In genomic region chr11:118911113-118911879, GRCh38 we compare ENCODE assay signal across 9 cellular contexts. TPM values are rescaled to one million over a fixed set of nuclear protein-coding genes. Genes with fewer than 3 reads are reported as not detected.
DNase-seq lines count a peak whose midpoint lies in the region; ATAC-seq and TF ChIP-seq lines count a peak whose summit lies in the region.
"Had no signal": no experiment of that assay in that cellular context is flagged by ENCODE, and none has a peak within 500 bp of the region (broad histone marks: within the 10 kb centered on the region; RNA-seq: fewer than 3 reads in every experiment).

No MANE protein-coding gene starts in this region.

- no peaks in the 10 kb centered on the region for H3K27me3 Mint-ChIP-seq in CD4-positive, CD25-positive, alpha-beta regulatory T cell

- H3K4me1 Mint-ChIP-seq in CD4-positive, CD25-positive, alpha-beta regulatory T cell = peaks cover 0 to 93% (median 48%) of the 10 kb centered on the region in 4 donors

- H3K36me3 Mint-ChIP-seq in CD4-positive, CD25-positive, alpha-beta regulatory T cell = peaks cover 18% of the 10 kb centered on the region

- peak overlapping the region; percentile 80 to 93 (median 88) for H3K4me3 Mint-ChIP-seq in CD4-positive, CD25-positive, alpha-beta regulatory T cell

- no peaks in the 10 kb centered on the region for H3K27me3 ChIP-seq in CD4-positive, CD25-positive, alpha-beta regulatory T cell (ENCODE audit: control insufficient read depth, insufficient read depth, low read length)
- H3K27me3 ChIP-seq in colonic mucosa (no peaks in the 10 kb centered on the region), muscle layer of duodenum (ENCODE audit: low read depth, low read length) (no peaks in the 10 kb centered on the region)

- intact Hi-C loops in colonic mucosa (cut with DNase I) = no loop called here

- H3K4me3 ChIP-seq in CD4-positive, CD25-positive, alpha-beta regulatory T cell (ENCODE audit: low read depth, low read length) = peak overlapping the region; percentile 44
- H3K4me3 ChIP-seq in colonic mucosa = peak overlapping the region; percentile 17
- peak overlapping the region; percentile 39 to 55 for H3K4me3 ChIP-seq in muscle layer of duodenum (ENCODE audit: low read depth in 1 of 2, low read length in 2 of 2)

- H3K4me1 ChIP-seq in CD4-positive, CD25-positive, alpha-beta regulatory T cell (ENCODE audit: control insufficient read depth, insufficient read depth, low read length, poor library complexity, severe bottlenecking) = peaks cover 89% of the 10 kb centered on the region
- peaks cover 54% of the 10 kb centered on the region for H3K4me1 ChIP-seq in colonic mucosa
- peaks cover 56 to 75% of the 10 kb centered on the region in 2 donors for H3K4me1 ChIP-seq in muscle layer of duodenum (ENCODE audit: control insufficient read depth in 1 of 2, insufficient read depth in 2 of 2, low read length in 2 of 2)

- peak overlapping the region; percentile 100 for H3K27ac ChIP-seq in CD4-positive, CD25-positive, alpha-beta regulatory T cell (ENCODE audit: insufficient read depth, low read length, poor library complexity, severe bottlenecking)
- H3K27ac ChIP-seq in colonic mucosa = peak overlapping the region; percentile 100
- peak overlapping the region; percentile 92 for H3K27ac ChIP-seq in muscle layer of duodenum (ENCODE audit: low read length)

- H3K9ac ChIP-seq in colonic mucosa (ENCODE audit: low read depth in 2 of 2, low read length in 2 of 2) = peak overlapping the region; percentile 31 to 75

- H3K36me3 ChIP-seq in CD4-positive, CD25-positive, alpha-beta regulatory T cell (ENCODE audit: control insufficient read depth, insufficient read depth, low read length) = peaks cover 18% of the 10 kb centered on the region
- H3K36me3 ChIP-seq in colonic mucosa (no peaks in the 10 kb centered on the region), muscle layer of duodenum (ENCODE audit: control insufficient read depth in 1 of 2, insufficient read depth in 2 of 2, low read length in 2 of 2) (peaks cover 3 to 12% of the 10 kb centered on the region in 2 donors)

- H3K9me3 Mint-ChIP-seq in CD4-positive, CD25-positive, alpha-beta regulatory T cell = peaks cover 0 to 2% (median 0%) of the 10 kb centered on the region in 7 donors

- no peak for DNase-seq in CD4-positive, CD25-positive, alpha-beta regulatory T cell
- DNase-seq in NCI-H69 (lab: John Stamatoyannopoulos, UW) (peak; percentile 51), colonic mucosa (peak; percentile 77)
- DNase-seq in activated effector memory CD4-positive, alpha-beta T cell treated with Interleukin-2 at 50 U/mL for 16 hours = no peak
- DNase-seq in NK-92 treated with Interleukin-12 subunit alpha and Interleukin-12 subunit beta, amount 100 ng/mL, for 24 hours (lab: John Stamatoyannopoulos, UW) = no peak

- no peak for ATAC-seq in CD4-positive, CD25-positive, alpha-beta regulatory T cell (ENCODE audit: low read depth in 2 of 2)
- ATAC-seq in GM19452 (IDR thresholded peaks at IDR 0.05; ENCODE audit: unreplicated experiment) (no peak), HG03460 (IDR thresholded peaks at IDR 0.05; ENCODE audit: unreplicated experiment) (no peak)

- peak overlapping the region; percentile 97 to 99 (median 98) for H3K27ac Mint-ChIP-seq in CD4-positive, CD25-positive, alpha-beta regulatory T cell

- no peak for TF ChIP-seq CTCF in colonic mucosa (IDR thresholded peaks at IDR 0.05)

- no peaks in the 10 kb centered on the region for H3K9me3 ChIP-seq in CD4-positive, CD25-positive, alpha-beta regulatory T cell (ENCODE audit: control insufficient read depth in 2 of 2, low read length in 2 of 2)
- H3K9me3 ChIP-seq in colonic mucosa = no peaks in the 10 kb centered on the region
- H3K9me3 ChIP-seq in muscle layer of duodenum (ENCODE audit: control insufficient read depth in 1 of 2, low read length in 2 of 2) = no peaks in the 10 kb centered on the region

RNA-seq across cellular contexts. Expression of gene BCL9L, which starts 14.4 kb away (rescaled TPM):
- 229 TPM for total RNA-seq in CD4-positive, CD25-positive, alpha-beta regulatory T cell
- polyA plus RNA-seq in CD4-positive, CD25-positive, alpha-beta regulatory T cell = 1 to 10 TPM; 2.1 to 4.1 (median 3.1) TPM
- 10 to 100 TPM; 31.4 to 37.4 TPM for total RNA-seq in colonic mucosa

RNA-seq across cellular contexts. Expression of gene CXCR5, which starts 27.6 kb away (rescaled TPM):
- total RNA-seq in CD4-positive, CD25-positive, alpha-beta regulatory T cell = 4.8 TPM
- polyA plus RNA-seq in CD4-positive, CD25-positive, alpha-beta regulatory T cell = 10 to 100 TPM in 1 of 4 donors, 1 to 10 TPM in 3; 3.3 to 10.7 (median 6.0) TPM
- under 1 TPM; 0.05 to 0.19 TPM for total RNA-seq in colonic mucosa
- total RNA-seq: left cardiac atrium had no signal

RNA-seq across cellular contexts. Expression of gene UPK2, which starts 44.8 kb away (rescaled TPM):
- not detected for total RNA-seq in CD4-positive, CD25-positive, alpha-beta regulatory T cell
- polyA plus RNA-seq in CD4-positive, CD25-positive, alpha-beta regulatory T cell = under 1 TPM; 0.19 to 0.42 (median 0.23) TPM
- not detected for total RNA-seq in colonic mucosa
- total RNA-seq: left cardiac atrium had no signal

Comparison
In these comparisons a context has a peak if more than half of its experiments do, and no peak if none do; other contexts are left out.
1. DNase-seq: peak in NCI-H69 (single experiment) and colonic mucosa (single experiment); none in CD4-positive, CD25-positive, alpha-beta regulatory T cell (0 of 3), activated effector memory CD4-positive, alpha-beta T cell treated with Interleukin-2 at 50 U/mL for 16 hours (single experiment) and NK-92 treated with Interleukin-12 subunit alpha and Interleukin-12 subunit beta, amount 100 ng/mL, for 24 hours (single experiment).
2. Peak in every context shown above with its lines, with median percentiles within 50 percentile points of each other: H3K27ac ChIP-seq and H3K4me3 ChIP-seq.